1 cellular context compared by ENCODE assay signal in the genomic region with DNA sequence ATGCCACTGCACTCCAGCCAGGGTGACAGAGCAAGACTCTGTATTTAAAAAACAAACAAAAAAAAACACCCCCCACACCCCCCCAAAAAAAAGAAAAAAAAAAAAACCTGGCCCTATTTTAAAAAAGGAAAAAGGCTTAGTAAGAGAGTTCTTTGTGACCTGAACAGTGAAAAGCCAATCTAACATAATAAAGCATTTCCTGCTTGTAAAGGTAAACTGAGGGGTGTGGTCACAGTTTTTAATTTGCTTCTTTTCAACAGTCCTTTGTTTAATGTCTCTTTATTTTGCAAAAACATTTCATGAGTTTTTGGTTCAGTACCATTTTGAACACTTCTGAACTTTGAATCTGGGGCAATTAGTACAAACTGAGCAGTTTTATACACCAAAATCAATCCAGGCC.
TF ChIP-seq lines count a peak whose summit lies in the region.

No MANE protein-coding gene starts in this region.

TF ChIP-seq in WTC11, 78 proteins besides CTCF, POLR2A, EP300 and RAD21 (continued from another document):
- TF ChIP-seq, protein P1, sequence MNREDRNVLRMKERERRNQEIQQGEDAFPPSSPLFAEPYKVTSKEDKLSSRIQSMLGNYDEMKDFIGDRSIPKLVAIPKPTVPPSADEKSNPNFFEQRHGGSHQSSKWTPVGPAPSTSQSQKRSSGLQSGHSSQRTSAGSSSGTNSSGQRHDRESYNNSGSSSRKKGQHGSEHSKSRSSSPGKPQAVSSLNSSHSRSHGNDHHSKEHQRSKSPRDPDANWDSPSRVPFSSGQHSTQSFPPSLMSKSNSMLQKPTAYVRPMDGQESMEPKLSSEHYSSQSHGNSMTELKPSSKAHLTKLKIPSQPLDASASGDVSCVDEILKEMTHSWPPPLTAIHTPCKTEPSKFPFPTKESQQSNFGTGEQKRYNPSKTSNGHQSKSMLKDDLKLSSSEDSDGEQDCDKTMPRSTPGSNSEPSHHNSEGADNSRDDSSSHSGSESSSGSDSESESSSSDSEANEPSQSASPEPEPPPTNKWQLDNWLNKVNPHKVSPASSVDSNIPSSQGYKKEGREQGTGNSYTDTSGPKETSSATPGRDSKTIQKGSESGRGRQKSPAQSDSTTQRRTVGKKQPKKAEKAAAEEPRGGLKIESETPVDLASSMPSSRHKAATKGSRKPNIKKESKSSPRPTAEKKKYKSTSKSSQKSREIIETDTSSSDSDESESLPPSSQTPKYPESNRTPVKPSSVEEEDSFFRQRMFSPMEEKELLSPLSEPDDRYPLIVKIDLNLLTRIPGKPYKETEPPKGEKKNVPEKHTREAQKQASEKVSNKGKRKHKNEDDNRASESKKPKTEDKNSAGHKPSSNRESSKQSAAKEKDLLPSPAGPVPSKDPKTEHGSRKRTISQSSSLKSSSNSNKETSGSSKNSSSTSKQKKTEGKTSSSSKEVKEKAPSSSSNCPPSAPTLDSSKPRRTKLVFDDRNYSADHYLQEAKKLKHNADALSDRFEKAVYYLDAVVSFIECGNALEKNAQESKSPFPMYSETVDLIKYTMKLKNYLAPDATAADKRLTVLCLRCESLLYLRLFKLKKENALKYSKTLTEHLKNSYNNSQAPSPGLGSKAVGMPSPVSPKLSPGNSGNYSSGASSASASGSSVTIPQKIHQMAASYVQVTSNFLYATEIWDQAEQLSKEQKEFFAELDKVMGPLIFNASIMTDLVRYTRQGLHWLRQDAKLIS (CRISPR knock-in tag; IDR thresholded peaks at IDR 0.05; ENCODE audit: borderline replicate concordance), result no peak
- no peak for TF ChIP-seq HMGA2 (CRISPR knock-in tag; IDR thresholded peaks at IDR 0.05)
- no peak for TF ChIP-seq E2F1 (CRISPR knock-in tag; IDR thresholded peaks at IDR 0.05)
- TF ChIP-seq NFATC4 (CRISPR knock-in tag; IDR thresholded peaks at IDR 0.05), result no peak
- no peak for TF ChIP-seq ZNF396 (CRISPR knock-in tag; IDR thresholded peaks at IDR 0.05; ENCODE audit: borderline replicate concordance)
- no peak for TF ChIP-seq ATF1 (CRISPR knock-in tag; IDR thresholded peaks at IDR 0.05)
- TF ChIP-seq, protein P2, sequence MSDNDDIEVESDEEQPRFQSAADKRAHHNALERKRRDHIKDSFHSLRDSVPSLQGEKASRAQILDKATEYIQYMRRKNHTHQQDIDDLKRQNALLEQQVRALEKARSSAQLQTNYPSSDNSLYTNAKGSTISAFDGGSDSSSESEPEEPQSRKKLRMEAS (CRISPR knock-in tag; IDR thresholded peaks at IDR 0.05), result no peak
- no peak for TF ChIP-seq ZNF138 (CRISPR knock-in tag; conservative IDR thresholded peaks at IDR 0.05)
- TF ChIP-seq SMAD3 (CRISPR knock-in tag; IDR thresholded peaks at IDR 0.05; ENCODE audit: borderline replicate concordance), result no peak
- no peak for TF ChIP-seq FOXJ3 (CRISPR knock-in tag; IDR thresholded peaks at IDR 0.05; ENCODE audit: borderline replicate concordance)
TF ChIP-seq in WTC11: peak in this region for 0.
